ENCODE assay signal across 21 cellular contexts in the genomic region with DNA sequence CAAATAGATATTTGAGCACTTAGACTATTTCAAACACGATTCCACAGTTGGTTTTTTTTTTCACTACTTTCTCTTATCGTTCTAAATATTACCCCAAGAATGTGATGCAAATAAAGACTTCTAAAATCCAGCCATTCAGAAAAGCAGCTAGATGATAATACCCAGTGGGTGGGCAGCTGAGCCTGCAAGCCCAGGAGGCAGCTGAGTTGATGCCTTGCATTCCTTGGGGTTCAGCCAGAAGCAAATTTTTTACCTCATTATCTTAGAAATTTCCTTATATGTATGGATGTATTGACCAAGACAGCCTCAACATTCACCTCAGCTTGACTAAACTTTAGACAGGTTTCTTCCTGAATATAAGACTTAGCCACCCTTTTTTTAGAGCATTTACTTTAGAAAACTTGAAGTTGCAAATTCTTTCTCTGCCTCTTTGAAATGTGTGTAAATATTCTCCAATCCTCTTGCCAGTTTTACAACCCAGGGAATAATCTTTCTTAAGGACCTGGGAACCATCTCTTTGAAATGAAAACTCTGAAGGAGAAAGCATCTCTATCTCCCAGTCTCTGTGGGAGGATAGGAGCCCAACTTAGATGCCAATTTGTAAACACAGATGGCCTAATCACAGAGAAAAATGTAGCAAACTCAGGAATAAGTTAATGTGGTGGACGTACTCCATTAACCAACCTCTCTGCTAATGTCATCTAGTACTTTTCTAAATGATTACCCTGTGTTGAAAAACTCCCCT. TPM values are rescaled to one million over a fixed set of nuclear protein-coding genes. Genes with fewer than 3 reads are reported as not detected.
"Had no signal": no experiment of that assay in that cellular context is flagged by ENCODE, and none has a peak within 500 bp of the region (broad histone marks: within the 10 kb centered on the region; RNA-seq: fewer than 3 reads in every experiment).

No MANE protein-coding gene starts in this region.

- DNase-seq: activated CD4-positive, alpha-beta T cell treated with anti-CD3 and anti-CD28 coated beads for 1 hour; activated CD8-positive, alpha-beta memory T cell treated with anti-CD3 and anti-CD28 coated beads for 24 hours; activated CD8-positive, alpha-beta memory T cell treated with anti-CD3 and anti-CD28 coated beads, Interleukin-2, amount 50 U/mL, for 48 hours; activated effector memory CD4-positive, alpha-beta T cell treated with anti-CD3 and anti-CD28 coated beads, Interleukin-2, amount 50 U/mL, for 16 hours; activated naive CD4-positive, alpha-beta T cell treated with anti-CD3 and anti-CD28 coated beads, Interleukin-2, amount 50 U/mL, for 16 hours; activated T-cell treated with anti-CD3 and anti-CD28 coated beads, Interleukin-2, amount 50 U/mL, for 48 hours; natural killer cell; stimulated activated naive CD8-positive, alpha-beta T cell treated with anti-CD3 and anti-CD28 coated beads, Interleukin-15, Interleukin-2, amounts not matched to agents 100 U/mL and 50 U/mL, for 24 hours; substantia nigra had no signal

- H3K4me1 ChIP-seq: ascending aorta, parathyroid adenoma, tibial nerve had no signal

- H3K36me3 ChIP-seq: ascending aorta, tibial nerve had no signal

- H3K27ac ChIP-seq: ascending aorta, epithelial cell of prostate, parathyroid adenoma, tibial nerve, VCaP had no signal

- H3K4me3 ChIP-seq: ascending aorta, tibial nerve had no signal

- H3K9me3 ChIP-seq: ascending aorta, tibial nerve had no signal

- H3K27ac Mint-ChIP-seq: memory B cell; natural killer cell; T-helper 1 cell treated with Interleukin-12 subunit alpha and Interleukin-12 subunit beta and Interleukin-4 antibody, amounts not matched to agents 30 μg/mL and 1 μg/mL, for 36 hours had no signal

- H3K27me3 ChIP-seq: ascending aorta, tibial nerve had no signal

- H3K4me3 Mint-ChIP-seq: memory B cell; natural killer cell; T-helper 1 cell treated with Interleukin-12 subunit alpha and Interleukin-12 subunit beta and Interleukin-4 antibody, amounts not matched to agents 30 μg/mL and 1 μg/mL, for 36 hours had no signal

- H3K36me3 Mint-ChIP-seq: memory B cell, natural killer cell had no signal

- H3K4me1 Mint-ChIP-seq: memory B cell, natural killer cell had no signal

- H3K9ac ChIP-seq: parathyroid adenoma had no signal

- H3K9me3 Mint-ChIP-seq: natural killer cell had no signal

- ATAC-seq: natural killer cell; stimulated activated naive CD8-positive, alpha-beta T cell treated with anti-CD3 and anti-CD28 coated beads, Interleukin-15, Interleukin-2, amounts not matched to agents 100 U/mL and 50 U/mL, for 24 hours had no signal

RNA-seq across cellular contexts. Expression of gene ANP32D, which starts 52.2 kb away (rescaled TPM):
- total RNA-seq: ascending aorta, chondrocyte, dermis microvascular lymphatic vessel endothelial cell, frontal cortex, liver, natural killer cell, renal cortical epithelial cell had no signal
- polyA plus RNA-seq: liver had no signal
